ENCODE assay signal across 8 cellular contexts in the genomic region with DNA sequence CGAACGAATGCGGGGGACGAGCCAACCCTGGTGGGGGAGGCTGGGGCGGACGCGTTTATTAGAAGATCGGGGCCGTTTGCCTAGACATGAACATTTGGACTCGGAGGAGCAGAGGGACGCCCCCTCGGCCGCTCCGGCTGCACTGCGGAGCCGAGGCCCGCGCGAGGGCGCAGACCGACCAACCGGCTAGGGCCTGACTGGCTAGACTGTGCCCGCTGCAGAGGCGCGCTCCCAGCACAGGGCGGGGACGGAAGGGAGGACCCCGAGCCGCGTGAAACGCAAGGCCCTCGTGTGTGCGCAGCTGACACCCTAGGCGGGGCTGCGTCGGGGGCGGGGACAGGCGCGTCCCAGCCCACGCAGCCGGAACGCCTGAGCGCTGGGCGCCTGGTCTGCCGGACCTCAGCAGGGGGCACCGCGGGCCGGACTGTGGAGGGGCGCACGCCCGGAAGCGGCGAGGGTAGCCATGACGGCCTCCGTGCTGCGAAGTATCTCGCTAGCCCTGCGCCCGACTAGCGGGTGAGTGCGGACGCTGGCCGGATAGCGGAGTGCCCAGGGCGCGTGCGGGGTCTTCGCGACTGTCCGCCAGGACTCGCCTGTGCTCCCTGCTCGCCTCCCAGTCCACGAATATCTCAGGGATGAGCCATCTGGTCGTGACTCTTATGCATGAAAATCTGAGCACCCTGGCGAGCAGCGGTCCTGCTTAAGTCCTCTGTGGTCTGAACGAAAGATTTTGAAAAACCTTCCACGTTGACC. TPM values are rescaled to one million over a fixed set of nuclear protein-coding genes. Genes with fewer than 3 reads are reported as not detected.
DNase-seq lines count a peak whose midpoint lies in the region; ATAC-seq and TF ChIP-seq lines count a peak whose summit lies in the region.

MRPL40 (plus strand) TSS at position 454 of the 753 bp plus-strand sequence; CDS start at position 464, 10 bp downstream.

- no peaks in the 10 kb centered on the region for H3K27me3 ChIP-seq in kidney epithelial cell (ENCODE audit: control insufficient read depth, insufficient read depth, low read length)

- H3K4me3 ChIP-seq in AG10803 (ENCODE audit: low read length) = peak within 1 kb of the TSS; percentile 91
- peak within 1 kb of the TSS; percentile 64 for H3K4me3 ChIP-seq in kidney epithelial cell (ENCODE audit: low read depth, low read length)

- DNase-seq in AG10803 (ENCODE audit: low read depth) (peak; percentile 93), NCI-H446 (lab: John Stamatoyannopoulos, UW) (peak; percentile 80 to 97), cerebellar cortex (ENCODE audit: low spot score) (peak; percentile 91), kidney epithelial cell (ENCODE audit: low read depth) (peak; percentile 56)
- DNase-seq in activated CD4-positive, CD25-positive, alpha-beta regulatory T cell treated with anti-CD3 and anti-CD28 coated beads, Interleukin-2, amount 50 U/mL, for 72 hours = peak; percentile 88
- peak; percentile 86 to 89 for DNase-seq in stimulated activated CD4-positive, alpha-beta T cell treated with anti-CD3 and anti-CD28 coated beads, Interleukin-15, amount 100 ng/mL, for 48 hours (ENCODE audit: low read depth in 2 of 2)

- H3K36me3 ChIP-seq in kidney epithelial cell (ENCODE audit: control insufficient read depth, insufficient read depth, low read length) = no peaks in the 10 kb centered on the region

- ATAC-seq in GM19023 (IDR thresholded peaks at IDR 0.05; ENCODE audit: unreplicated experiment) = peak; percentile 80
- ATAC-seq in HG03196 (IDR thresholded peaks at IDR 0.05; ENCODE audit: unreplicated experiment) = peak; percentile 69

- no peak for TF ChIP-seq CTCF in AG10803 (conservative IDR thresholded peaks at IDR 0.05; ENCODE audit: low read length)
- TF ChIP-seq CTCF in kidney epithelial cell (IDR thresholded peaks at IDR 0.05; ENCODE audit: insufficient read depth, low read length, poor library complexity, severe bottlenecking) = no peak

RNA-seq across cellular contexts. Expression of gene MRPL40, which starts in this region (rescaled TPM):
- total RNA-seq in kidney epithelial cell = 47.2 and 49.5 TPM in 2 replicates

Comparison
In these comparisons a context has a peak if more than half of its experiments do, and no peak if none do; other contexts are left out.
1. Peak in every context shown above with its lines: DNase-seq, ATAC-seq and H3K4me3 ChIP-seq.